Comparison of ENCODE assay signal across 22 cellular contexts in the genomic region with DNA sequence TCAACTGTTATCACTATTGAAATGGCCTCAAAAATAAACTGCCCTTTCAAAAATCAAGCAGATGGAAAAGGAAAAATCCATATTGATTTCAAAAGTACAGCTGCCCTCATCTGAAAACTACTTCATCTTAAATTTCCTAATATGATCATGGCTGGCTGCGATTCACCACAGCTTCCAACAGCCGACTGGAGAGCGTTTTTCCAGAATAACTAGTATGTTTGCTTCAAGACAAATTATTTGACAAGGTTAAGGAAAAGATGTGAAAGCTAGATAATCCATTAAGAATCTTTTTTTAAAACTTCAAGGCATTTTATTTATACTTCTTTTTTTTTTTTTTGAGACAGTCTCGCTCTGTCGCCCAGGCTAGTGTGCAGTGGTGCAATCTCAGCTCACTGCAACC.
"Had no signal": no experiment of that assay in that cellular context is flagged by ENCODE, and none has a peak within 500 bp of the region (broad histone marks: within the 10 kb centered on the region; RNA-seq: fewer than 3 reads in every experiment).

No MANE protein-coding gene starts in this region.

- H3K36me3 Mint-ChIP-seq: immature natural killer cell, natural killer cell, neural progenitor cell had no signal

- H3K27me3 Mint-ChIP-seq: effector memory CD8-positive, alpha-beta T cell had no signal

- H3K27ac Mint-ChIP-seq: effector memory CD8-positive, alpha-beta T cell; natural killer cell; neural progenitor cell; stimulated activated effector memory CD8-positive, alpha-beta T cell treated with anti-CD3 and anti-CD28 coated beads, Interleukin-12 subunit alpha, Interleukin-12 subunit beta, amount 100 ng/mL, for 72 hours had no signal

- H3K9me3 Mint-ChIP-seq: effector memory CD8-positive, alpha-beta T cell; immature natural killer cell; natural killer cell; neural progenitor cell; stimulated activated effector memory CD8-positive, alpha-beta T cell treated with anti-CD3 and anti-CD28 coated beads, Interleukin-12 subunit alpha, Interleukin-12 subunit beta, amount 100 ng/mL, for 72 hours had no signal

- ATAC-seq: effector memory CD8-positive, alpha-beta T cell; left ventricle myocardium superior; lower lobe of right lung; natural killer cell; psoas muscle; right cardiac atrium; stimulated activated effector memory CD8-positive, alpha-beta T cell treated with anti-CD3 and anti-CD28 coated beads, Interleukin-12 subunit alpha, Interleukin-12 subunit beta, amount 100 ng/mL, for 72 hours had no signal

- H3K27ac ChIP-seq: lower lobe of right lung, neural progenitor cell, parathyroid adenoma, psoas muscle, sigmoid colon, stomach, thoracic aorta, tibial nerve, vagina had no signal

- H3K4me3 Mint-ChIP-seq: effector memory CD8-positive, alpha-beta T cell; immature natural killer cell; natural killer cell; neural progenitor cell; stimulated activated effector memory CD8-positive, alpha-beta T cell treated with anti-CD3 and anti-CD28 coated beads, Interleukin-12 subunit alpha, Interleukin-12 subunit beta, amount 100 ng/mL, for 72 hours had no signal

- DNase-seq: cortex of kidney; effector memory CD8-positive, alpha-beta T cell; erythroblast; hypothalamus; immature natural killer cell; islet precursor cell; left ventricle myocardium superior; lower lobe of right lung; natural killer cell; psoas muscle; right cardiac atrium; sigmoid colon; stimulated activated CD4-positive, alpha-beta T cell treated with anti-CD3 and anti-CD28 coated beads, Interleukin-2, amount 100 ng/mL, for 24 hours; stimulated activated CD4-positive, alpha-beta T cell treated with anti-CD3 and anti-CD28 coated beads, Interleukin-4, amount 100 ng/mL, for 24 hours; stimulated activated naive CD4-positive, alpha-beta T cell treated with Interleukin-2 at 50 U/mL for 16 hours; stomach had no signal
